In genomic region chr9:27468450-27469110, GRCh38 we compare ENCODE assay signal across 1 cellular context.
TF ChIP-seq lines count a peak whose summit lies in the region.

No MANE protein-coding gene starts in this region.

TF ChIP-seq in GM23338, 12 proteins besides CTCF, POLR2A, EP300 and RAD21 (continued from another document):
- TF ChIP-seq, protein P1, sequence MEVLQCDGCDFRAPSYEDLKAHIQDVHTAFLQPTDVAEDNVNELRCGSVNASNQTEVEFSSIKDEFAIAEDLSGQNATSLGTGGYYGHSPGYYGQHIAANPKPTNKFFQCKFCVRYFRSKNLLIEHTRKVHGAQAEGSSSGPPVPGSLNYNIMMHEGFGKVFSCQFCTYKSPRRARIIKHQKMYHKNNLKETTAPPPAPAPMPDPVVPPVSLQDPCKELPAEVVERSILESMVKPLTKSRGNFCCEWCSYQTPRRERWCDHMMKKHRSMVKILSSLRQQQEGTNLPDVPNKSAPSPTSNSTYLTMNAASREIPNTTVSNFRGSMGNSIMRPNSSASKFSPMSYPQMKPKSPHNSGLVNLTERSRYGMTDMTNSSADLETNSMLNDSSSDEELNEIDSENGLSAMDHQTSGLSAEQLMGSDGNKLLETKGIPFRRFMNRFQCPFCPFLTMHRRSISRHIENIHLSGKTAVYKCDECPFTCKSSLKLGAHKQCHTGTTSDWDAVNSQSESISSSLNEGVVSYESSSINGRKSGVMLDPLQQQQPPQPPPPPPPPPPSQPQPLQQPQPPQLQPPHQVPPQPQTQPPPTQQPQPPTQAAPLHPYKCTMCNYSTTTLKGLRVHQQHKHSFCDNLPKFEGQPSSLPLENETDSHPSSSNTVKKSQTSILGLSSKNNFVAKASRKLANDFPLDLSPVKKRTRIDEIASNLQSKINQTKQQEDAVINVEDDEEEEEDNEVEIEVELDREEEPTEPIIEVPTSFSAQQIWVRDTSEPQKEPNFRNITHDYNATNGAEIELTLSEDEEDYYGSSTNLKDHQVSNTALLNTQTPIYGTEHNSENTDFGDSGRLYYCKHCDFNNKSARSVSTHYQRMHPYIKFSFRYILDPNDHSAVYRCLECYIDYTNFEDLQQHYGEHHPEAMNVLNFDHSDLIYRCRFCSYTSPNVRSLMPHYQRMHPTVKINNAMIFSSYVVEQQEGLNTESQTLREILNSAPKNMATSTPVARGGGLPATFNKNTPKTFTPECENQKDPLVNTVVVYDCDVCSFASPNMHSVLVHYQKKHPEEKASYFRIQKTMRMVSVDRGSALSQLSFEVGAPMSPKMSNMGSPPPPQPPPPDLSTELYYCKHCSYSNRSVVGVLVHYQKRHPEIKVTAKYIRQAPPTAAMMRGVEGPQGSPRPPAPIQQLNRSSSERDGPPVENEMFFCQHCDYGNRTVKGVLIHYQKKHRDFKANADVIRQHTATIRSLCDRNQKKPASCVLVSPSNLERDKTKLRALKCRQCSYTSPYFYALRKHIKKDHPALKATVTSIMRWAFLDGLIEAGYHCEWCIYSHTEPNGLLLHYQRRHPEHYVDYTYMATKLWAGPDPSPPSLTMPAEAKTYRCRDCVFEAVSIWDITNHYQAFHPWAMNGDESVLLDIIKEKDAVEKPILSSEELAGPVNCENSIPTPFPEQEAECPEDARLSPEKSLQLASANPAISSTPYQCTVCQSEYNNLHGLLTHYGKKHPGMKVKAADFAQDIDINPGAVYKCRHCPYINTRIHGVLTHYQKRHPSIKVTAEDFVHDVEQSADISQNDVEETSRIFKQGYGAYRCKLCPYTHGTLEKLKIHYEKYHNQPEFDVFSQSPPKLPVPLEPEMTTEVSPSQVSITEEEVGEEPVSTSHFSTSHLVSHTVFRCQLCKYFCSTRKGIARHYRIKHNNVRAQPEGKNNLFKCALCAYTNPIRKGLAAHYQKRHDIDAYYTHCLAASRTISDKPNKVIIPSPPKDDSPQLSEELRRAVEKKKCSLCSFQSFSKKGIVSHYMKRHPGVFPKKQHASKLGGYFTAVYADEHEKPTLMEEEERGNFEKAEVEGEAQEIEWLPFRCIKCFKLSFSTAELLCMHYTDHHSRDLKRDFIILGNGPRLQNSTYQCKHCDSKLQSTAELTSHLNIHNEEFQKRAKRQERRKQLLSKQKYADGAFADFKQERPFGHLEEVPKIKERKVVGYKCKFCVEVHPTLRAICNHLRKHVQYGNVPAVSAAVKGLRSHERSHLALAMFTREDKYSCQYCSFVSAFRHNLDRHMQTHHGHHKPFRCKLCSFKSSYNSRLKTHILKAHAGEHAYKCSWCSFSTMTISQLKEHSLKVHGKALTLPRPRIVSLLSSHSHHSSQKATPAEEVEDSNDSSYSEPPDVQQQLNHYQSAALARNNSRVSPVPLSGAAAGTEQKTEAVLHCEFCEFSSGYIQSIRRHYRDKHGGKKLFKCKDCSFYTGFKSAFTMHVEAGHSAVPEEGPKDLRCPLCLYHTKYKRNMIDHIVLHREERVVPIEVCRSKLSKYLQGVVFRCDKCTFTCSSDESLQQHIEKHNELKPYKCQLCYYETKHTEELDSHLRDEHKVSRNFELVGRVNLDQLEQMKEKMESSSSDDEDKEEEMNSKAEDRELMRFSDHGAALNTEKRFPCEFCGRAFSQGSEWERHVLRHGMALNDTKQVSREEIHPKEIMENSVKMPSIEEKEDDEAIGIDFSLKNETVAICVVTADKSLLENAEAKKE (CRISPR knock-in tag; IDR thresholded peaks at IDR 0.05) = no peak
